In genomic region chr11:18698341-18699268, GRCh38 we compare ENCODE assay signal across 8 cellular contexts. TPM values are rescaled to one million over a fixed set of nuclear protein-coding genes. Genes with fewer than 3 reads are reported as not detected.
DNase-seq lines count a peak whose midpoint lies in the region; ATAC-seq and TF ChIP-seq lines count a peak whose summit lies in the region.

TSS of gene TMEM86A (plus strand) at chr11:18698779. CDS start at chr11:18698887, 108 bp downstream.

- H2AFZ ChIP-seq in smooth muscle cell (ENCODE audit: low read depth), result peak within 1 kb of the TSS; percentile 76

- H3K27me3 ChIP-seq in smooth muscle cell (ENCODE audit: low read depth), result no peaks in the 10 kb centered on the region

- no peaks in the 10 kb centered on the region for H3K36me3 ChIP-seq in smooth muscle cell (ENCODE audit: low read depth)

- peak within 1 kb of the TSS; percentile 77 for H3K4me3 ChIP-seq in smooth muscle cell

- DNase-seq in A172 (ENCODE audit: low spot score) (peak; percentile 68), NCI-H2227 (lab: John Stamatoyannopoulos, UW; ENCODE audit: unreplicated experiment) (peak; percentile 95), caudate nucleus (lab: John Stamatoyannopoulos, UW) (peak; percentile 17 to 96 (median 87)), inferior parietal cortex (ENCODE audit: extremely low spot score) (peak; percentile 81), smooth muscle cell (lab: John Stamatoyannopoulos, UW; ENCODE audit: unreplicated experiment) (peak; percentile 83)
- peak; percentile 73 for DNase-seq in activated CD4-positive, CD25-positive, alpha-beta regulatory T cell treated with anti-CD3 and anti-CD28 coated beads, Interleukin-2, amount 50 U/mL, for 16 hours (ENCODE audit: low read depth, low spot score)

- no peaks in the 10 kb centered on the region for H3K79me2 ChIP-seq in smooth muscle cell (ENCODE audit: low read depth)

- peak; percentile 81 for ATAC-seq in GM18861 (IDR thresholded peaks at IDR 0.05; ENCODE audit: unreplicated experiment)
- ATAC-seq in HG03103 (IDR thresholded peaks at IDR 0.05; ENCODE audit: low read depth, unreplicated experiment), result peak; percentile 85

- WGBS in smooth muscle cell (ENCODE audit: low lambda C conversion rate), result 3% methylated on average over 46 of the region's 98 CpGs

- H3K27ac ChIP-seq in caudate nucleus (ENCODE audit: low read depth, low read length), result peak within 1 kb of the TSS; percentile 78
- no peak within 1 kb of the TSS for H3K27ac ChIP-seq in smooth muscle cell (ENCODE audit: low read depth)

- H3K9ac ChIP-seq in smooth muscle cell (ENCODE audit: low read depth), result peak within 1 kb of the TSS; percentile 67

- H3K4me1 ChIP-seq in smooth muscle cell (ENCODE audit: low read depth), result no peaks in the 10 kb centered on the region

- H4K20me1 ChIP-seq in smooth muscle cell (ENCODE audit: low read depth), result no peaks in the 10 kb centered on the region

- no peak for TF ChIP-seq CTCF in smooth muscle cell (IDR thresholded peaks at IDR 0.05; ENCODE audit: borderline replicate concordance, insufficient read depth, poor library complexity, severe bottlenecking)

- H3K9me3 ChIP-seq in smooth muscle cell (replicated peaks; ENCODE audit: low read depth), result no peaks in the 10 kb centered on the region

- H3K4me2 ChIP-seq in smooth muscle cell, result peak within 1 kb of the TSS; percentile 87

- H3F3A ChIP-seq in smooth muscle cell (ENCODE audit: low read depth), result peaks cover 2% of the 10 kb centered on the region

RNA-seq across cellular contexts. Expression of gene TMEM86A, which starts in this region (rescaled TPM):
- 1.7 and 2.8 TPM in 2 replicates for total RNA-seq in A172 (2014; rRNA removed; shearing (Covaris generic))
- total RNA-seq in smooth muscle cell, result 1.2 and 2.0 TPM in 2 replicates
- 2.0 and 2.6 TPM in 2 replicates for polyA plus RNA-seq in smooth muscle cell
